ENCODE assay signal across 24 cellular contexts in genomic region chr17:74820037-74820436, GRCh38. TPM values are rescaled to one million over a fixed set of nuclear protein-coding genes. Genes with fewer than 3 reads are reported as not detected.
"Had no signal": no experiment of that assay in that cellular context is flagged by ENCODE, and none has a peak within 500 bp of the region (broad histone marks: within the 10 kb centered on the region; RNA-seq: fewer than 3 reads in every experiment).

No MANE protein-coding gene starts in this region.

- H3K27ac ChIP-seq: colonic mucosa, epithelial cell of prostate, gastrocnemius medialis, left lung, ovary, psoas muscle, skin epidermis, spleen, upper lobe of left lung had no signal

- H3K27me3 ChIP-seq: colonic mucosa, gastrocnemius medialis, left lung, ovary, spleen, upper lobe of left lung had no signal

- H3K36me3 ChIP-seq: colonic mucosa, ovary had no signal

- H3K9me3 ChIP-seq: colonic mucosa, gastrocnemius medialis, left lung, ovary, psoas muscle, spleen, upper lobe of left lung had no signal

- ATAC-seq: esophagus mucosa; gastrocnemius medialis; left lung; naive thymus-derived CD4-positive, alpha-beta T cell; psoas muscle; right cardiac atrium; stimulated activated memory B cell treated with anti-CD40 and anti-IgM and Interleukin-4, amounts not matched to agents 10 μg/mL and 1 μg/mL and 100 μg/mL, for 72 hours; stimulated activated naive CD8-positive, alpha-beta T cell treated with anti-CD3 and anti-CD28 coated beads, Interleukin-15, Interleukin-2, amounts not matched to agents 100 U/mL and 50 U/mL, for 24 hours had no signal

- H3K4me1 ChIP-seq: colonic mucosa, gastrocnemius medialis, left lung, psoas muscle had no signal

- H3K4me3 ChIP-seq: colonic mucosa, gastrocnemius medialis, left lung, ovary, psoas muscle, skin epidermis, spleen, upper lobe of left lung had no signal

- DNase-seq: colonic mucosa; effector CD8-positive, alpha-beta T cell; endodermal cell; foreskin fibroblast; gastrocnemius medialis; head of caudate nucleus; left lung; mesenchymal stem cell; midbrain; naive thymus-derived CD4-positive, alpha-beta T cell; occipital lobe; ovary; posterior cingulate gyrus; psoas muscle; right cardiac atrium; spleen; stimulated activated CD4-positive, alpha-beta T cell treated with anti-CD3 and anti-CD28 coated beads, Interleukin-4, amount 100 ng/mL, for 4 hours; stimulated activated naive CD8-positive, alpha-beta T cell treated with anti-CD3 and anti-CD28 coated beads, Interleukin-15, Interleukin-2, amounts not matched to agents 100 U/mL and 50 U/mL, for 24 hours; upper lobe of left lung had no signal

RNA-seq across cellular contexts. Expression of gene GRIN2C, which starts 39.6 kb away (rescaled TPM):
- total RNA-seq: esophagus mucosa had no signal
- polyA plus RNA-seq: keratinocyte; naive thymus-derived CD4-positive, alpha-beta T cell had no signal
